In genomic region chr4:183443609-183444148, GRCh38 we compare ENCODE assay signal across 1 cellular context.
TF ChIP-seq lines count a peak whose summit lies in the region.

No MANE protein-coding gene starts in this region.

TF ChIP-seq in K562, 482 proteins besides CTCF, POLR2A, EP300 and RAD21 (continued from another document):
- TF ChIP-seq ZNF449 (CRISPR knock-in tag; IDR thresholded peaks at IDR 0.05) (no peak), CEBPB (tag; IDR thresholded peaks at IDR 0.05) (no peak), LEF1 (IDR thresholded peaks at IDR 0.05) (no peak), HNRNPK (IDR thresholded peaks at IDR 0.05; ENCODE audit: low read depth, low read length, poor library complexity, severe bottlenecking) (no peak), BCL6 (CRISPR knock-in tag; IDR thresholded peaks at IDR 0.05) (no peak), NFRKB (IDR thresholded peaks at IDR 0.05; ENCODE audit: low read depth) (peak; percentile 58; the same call in 1 of the 2 replicates), ID3 (CRISPR knock-in tag; IDR thresholded peaks at IDR 0.05) (no peak), ID3 (tag; IDR thresholded peaks at IDR 0.05) (no peak), CCAR2 (IDR thresholded peaks at IDR 0.05; ENCODE audit: low read depth, low read length) (no peak), ELF1 (tag; IDR thresholded peaks at IDR 0.05) (peak; percentile 31; the same call in 1 of the 2 replicates), RB1 (IDR thresholded peaks at IDR 0.05; ENCODE audit: low read depth) (no peak), SREBF1 (IDR thresholded peaks at IDR 0.05; ENCODE audit: borderline replicate concordance, low read depth, low read length) (no peak), STAG1 (CRISPR knock-in tag; IDR thresholded peaks at IDR 0.05; ENCODE audit: borderline replicate concordance) (no peak), CAMTA2 (CRISPR knock-in tag; conservative IDR thresholded peaks at IDR 0.05) (no peak), CREM (IDR thresholded peaks at IDR 0.05; ENCODE audit: low read depth) (no peak)
- TF ChIP-seq, protein P1, sequence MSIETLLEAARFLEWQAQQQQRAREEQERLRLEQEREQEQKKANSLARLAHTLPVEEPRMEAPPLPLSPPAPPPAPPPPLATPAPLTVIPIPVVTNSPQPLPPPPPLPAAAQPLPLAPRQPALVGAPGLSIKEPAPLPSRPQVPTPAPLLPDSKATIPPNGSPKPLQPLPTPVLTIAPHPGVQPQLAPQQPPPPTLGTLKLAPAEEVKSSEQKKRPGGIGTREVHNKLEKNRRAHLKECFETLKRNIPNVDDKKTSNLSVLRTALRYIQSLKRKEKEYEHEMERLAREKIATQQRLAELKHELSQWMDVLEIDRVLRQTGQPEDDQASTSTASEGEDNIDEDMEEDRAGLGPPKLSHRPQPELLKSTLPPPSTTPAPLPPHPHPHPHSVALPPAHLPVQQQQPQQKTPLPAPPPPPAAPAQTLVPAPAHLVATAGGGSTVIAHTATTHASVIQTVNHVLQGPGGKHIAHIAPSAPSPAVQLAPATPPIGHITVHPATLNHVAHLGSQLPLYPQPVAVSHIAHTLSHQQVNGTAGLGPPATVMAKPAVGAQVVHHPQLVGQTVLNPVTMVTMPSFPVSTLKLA (conservative IDR thresholded peaks at IDR 0.05) = no peak
TF ChIP-seq in K562: peak in this region for 20.
